8 cellular contexts compared by ENCODE assay signal in the genomic region with DNA sequence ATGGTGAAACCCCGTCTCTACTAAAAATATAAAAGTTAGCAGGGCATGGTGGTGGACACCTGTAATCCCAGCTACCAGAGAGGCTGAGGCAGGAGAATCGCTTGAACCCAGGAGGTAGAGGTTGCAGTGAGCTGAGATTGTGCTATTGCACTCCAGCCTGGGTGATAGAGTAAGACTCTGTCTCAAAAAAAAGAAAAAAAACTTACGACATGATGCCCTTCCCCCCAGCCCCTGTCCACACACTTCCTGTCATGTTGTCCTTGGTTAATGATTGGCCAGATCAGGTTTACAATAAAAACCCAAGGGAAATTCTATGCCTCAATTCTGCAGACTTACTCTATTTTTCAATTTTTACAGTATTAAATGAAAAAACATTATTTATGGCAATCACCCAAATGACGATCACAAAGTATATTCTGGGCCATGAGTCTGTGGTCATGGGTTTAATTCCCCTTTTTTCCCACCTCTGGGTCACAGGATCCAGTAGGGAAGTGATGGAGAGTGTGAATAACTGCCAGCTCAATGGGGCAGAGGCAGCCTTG.
DNase-seq lines count a peak whose midpoint lies in the region; ATAC-seq and TF ChIP-seq lines count a peak whose summit lies in the region.
"Had no signal": no experiment of that assay in that cellular context is flagged by ENCODE, and none has a peak within 500 bp of the region (broad histone marks: within the 10 kb centered on the region; RNA-seq: fewer than 3 reads in every experiment).

No MANE protein-coding gene starts in this region.

- TF ChIP-seq CTCF in chondrocyte (IDR thresholded peaks at IDR 0.05) (no peak), spleen (IDR thresholded peaks at IDR 0.05 in 8 of 11, conservative IDR thresholded peaks at IDR 0.05 in 3 of 11) (no peak), adrenal gland (IDR thresholded peaks at IDR 0.05) (no peak)

- ATAC-seq in GM19328 (IDR thresholded peaks at IDR 0.05; ENCODE audit: unreplicated experiment) (peak; percentile 3), HG03135 (IDR thresholded peaks at IDR 0.05; ENCODE audit: unreplicated experiment) (peak; percentile 35), HG02884 (IDR thresholded peaks at IDR 0.05; ENCODE audit: unreplicated experiment) (no peak)

- intact Hi-C loops in spleen (cut with DNase I; ENCODE audit: low total_unique reads) (no loop called here), adrenal gland (cut with DNase I) (no loop called here)

- H3K27me3 Mint-ChIP-seq in chondrocyte (ENCODE audit: low read depth): no peaks in the 10 kb centered on the region

- DNase-seq in chondrocyte (ENCODE audit: low spot score) (no peak), spleen (peak; percentile 2), activated gamma-delta T cell (lab: John Stamatoyannopoulos, UW) (no peak), adrenal gland (no peak)

- no peaks in the 10 kb centered on the region for H3K9me3 ChIP-seq in spleen
- H3K9me3 ChIP-seq in adrenal gland (replicated peaks in 1 of 3): no peaks in the 10 kb centered on the region
- H3K9me3 ChIP-seq: neutrophil had no signal

- peaks cover 69% of the 10 kb centered on the region for H3K4me1 Mint-ChIP-seq in chondrocyte (ENCODE audit: low read depth)

- no peaks in the 10 kb centered on the region for H3K27me3 ChIP-seq in spleen (replicated peaks in 1 of 7)
- H3K27me3 ChIP-seq in adrenal gland: no peaks in the 10 kb centered on the region
- H3K27me3 ChIP-seq: neutrophil had no signal

- no peaks in the 10 kb centered on the region for H3K9me3 Mint-ChIP-seq in chondrocyte (ENCODE audit: low read depth)

- no peak overlapping the region for H3K4me3 Mint-ChIP-seq in chondrocyte (ENCODE audit: unreplicated experiment)

- peak overlapping the region in 1 of 8 donors; percentile 30 for H3K27ac ChIP-seq in spleen
- H3K27ac ChIP-seq in adrenal gland: peak overlapping the region in 1 of 5 donors; percentile 10
- H3K27ac ChIP-seq: neutrophil had no signal

- H3K27ac Mint-ChIP-seq in chondrocyte (ENCODE audit: unreplicated experiment): peak overlapping the region; percentile 87

- 51 to 60% (median 54%) methylated on average over 4 of the region's 4 CpGs for WGBS in spleen, 5 donors
- WGBS in adrenal gland, 4 donors: 66 to 80% (median 76%) methylated on average over 4 of the region's 4 CpGs

- H3K36me3 Mint-ChIP-seq in chondrocyte (ENCODE audit: low read depth): peaks cover 23% of the 10 kb centered on the region

- H3K36me3 ChIP-seq in spleen (peaks cover 0 to 42% (median 5%) of the 10 kb centered on the region in 6 donors), adrenal gland (replicated peaks in 1 of 2) (peaks cover 0 to 37% of the 10 kb centered on the region in 2 donors)
- H3K36me3 ChIP-seq: neutrophil had no signal

- H3K4me3 ChIP-seq in spleen (no peak overlapping the region), adrenal gland (no peak overlapping the region)

- peaks cover 0 to 22% (median 13%) of the 10 kb centered on the region in 6 donors for H3K4me1 ChIP-seq in spleen
- H3K4me1 ChIP-seq in adrenal gland (replicated peaks in 1 of 2): peaks cover 5 to 29% of the 10 kb centered on the region in 2 donors

- TF ChIP-seq POLR2A in spleen (IDR thresholded peaks at IDR 0.05): no peak
- no peak for TF ChIP-seq POLR2A in adrenal gland (IDR thresholded peaks at IDR 0.05)
